ENCODE assay signal across 25 cellular contexts in genomic region chr14:89114109-89114508, GRCh38.
"Had no signal": no experiment of that assay in that cellular context is flagged by ENCODE, and none has a peak within 500 bp of the region (broad histone marks: within the 10 kb centered on the region; RNA-seq: fewer than 3 reads in every experiment).

No MANE protein-coding gene starts in this region.

- H3K27me3 ChIP-seq: colonic mucosa, esophagus muscularis mucosa, esophagus squamous epithelium, gastrocnemius medialis had no signal

- ATAC-seq: effector memory CD8-positive, alpha-beta T cell; esophagus mucosa; foreskin keratinocyte; gastrocnemius medialis; gastroesophageal sphincter; heart left ventricle; heart right ventricle had no signal

- H3K9me3 Mint-ChIP-seq: effector memory CD8-positive, alpha-beta T cell had no signal

- H3K36me3 ChIP-seq: colonic mucosa, esophagus muscularis mucosa, esophagus squamous epithelium, gastrocnemius medialis, gastroesophageal sphincter, heart left ventricle, heart right ventricle had no signal

- H3K9me3 ChIP-seq: colonic mucosa, esophagus squamous epithelium, gastrocnemius medialis had no signal

- H3K4me3 Mint-ChIP-seq: dendritic cell treated with granulocyte-macrophage colony-stimulating factor and Interleukin-4, amounts not matched to agents 40 ng/mL and 50 ng/mL, for 4 days; effector memory CD8-positive, alpha-beta T cell; endodermal cell had no signal

- H3K4me1 ChIP-seq: colonic mucosa, esophagus muscularis mucosa, esophagus squamous epithelium, foreskin keratinocyte, gastrocnemius medialis, gastroesophageal sphincter, heart left ventricle, heart right ventricle had no signal

- H3K27ac Mint-ChIP-seq: dendritic cell treated with granulocyte-macrophage colony-stimulating factor and Interleukin-4, amounts not matched to agents 40 ng/mL and 50 ng/mL, for 4 days; effector memory CD8-positive, alpha-beta T cell; endodermal cell had no signal

- H3K27ac ChIP-seq: colonic mucosa, coronary artery, dorsolateral prefrontal cortex, epithelial cell of prostate, esophagus muscularis mucosa, esophagus squamous epithelium, foreskin keratinocyte, gastrocnemius medialis, gastroesophageal sphincter, heart left ventricle, heart right ventricle had no signal

- DNase-seq: colonic mucosa; cortex of kidney; dermis blood vessel endothelial cell; dorsolateral prefrontal cortex; effector CD4-positive, alpha-beta T cell; effector CD8-positive, alpha-beta T cell; effector memory CD4-positive, alpha-beta T cell; effector memory CD8-positive, alpha-beta T cell; endodermal cell; erythroblast; esophagus squamous epithelium; foreskin fibroblast; foreskin keratinocyte; foreskin melanocyte; gastrocnemius medialis; glutamatergic neuron; head of caudate nucleus; heart left ventricle; heart right ventricle had no signal

- H3K4me3 ChIP-seq: colonic mucosa, coronary artery, dorsolateral prefrontal cortex, esophagus muscularis mucosa, esophagus squamous epithelium, gastrocnemius medialis, gastroesophageal sphincter, heart left ventricle, heart right ventricle had no signal
